ENCODE assay signal across 7 cellular contexts in genomic region chr16:30977502-30977901, GRCh38.
A peak's percentile ranks its signal among the peaks of the same experiment; 100 is the strongest.
DNase-seq lines count a peak whose midpoint lies in the region; ATAC-seq lines count a peak whose summit lies in the region.
"Had no signal": no experiment of that assay in that cellular context is flagged by ENCODE, and none has a peak within 500 bp of the region (broad histone marks: within the 10 kb centered on the region; RNA-seq: fewer than 3 reads in every experiment).

No MANE protein-coding gene starts in this region.

- ATAC-seq in activated naive CD8-positive, alpha-beta T cell treated with anti-CD3 and anti-CD28 coated beads, Interleukin-2, amount 50 U/mL, for 24 hours: peak; percentile 18
- ATAC-seq in stimulated activated naive B cell treated with anti-CD40 and anti-IgM and Interleukin-4, amounts not matched to agents 10 μg/mL and 1 μg/mL and 100 μg/mL, for 72 hours (replicated peaks): peak in 1 of 2 donors; percentile 33

- CTCF ChIA-PET in activated naive CD4-positive, alpha-beta T cell treated with anti-CD3 and anti-CD28 coated beads, Interleukin-2, amount 10 ng/mL, durations not matched to agents 7 days and 5 days (lab: Charles Lee): interaction anchor here (1.7 kb wide), 1 partner anchor 165 kb away, joined by 4 read pairs; no protein-coding TSS in a partner anchor

- H3K36me3 Mint-ChIP-seq in activated naive CD4-positive, alpha-beta T cell treated with anti-CD3 and anti-CD28 coated beads, Interleukin-2, amount 10 ng/mL, durations not matched to agents 7 days and 5 days: peaks cover 57% of the 10 kb centered on the region
- H3K36me3 Mint-ChIP-seq in activated naive CD8-positive, alpha-beta T cell treated with anti-CD3 and anti-CD28 coated beads, Interleukin-2, amount 50 U/mL, for 24 hours (ENCODE audit: low read depth): peaks cover 38% of the 10 kb centered on the region
- peaks cover 55 to 58% of the 10 kb centered on the region in 2 donors for H3K36me3 Mint-ChIP-seq in stimulated activated naive B cell treated with anti-CD40 and anti-IgM and Interleukin-4, amounts not matched to agents 10 μg/mL and 1 μg/mL and 100 μg/mL, for 72 hours

- H3K4me1 Mint-ChIP-seq in activated naive CD4-positive, alpha-beta T cell treated with anti-CD3 and anti-CD28 coated beads, Interleukin-2, amount 10 ng/mL, durations not matched to agents 7 days and 5 days: no peaks in the 10 kb centered on the region
- no peaks in the 10 kb centered on the region for H3K4me1 Mint-ChIP-seq in activated naive CD8-positive, alpha-beta T cell treated with anti-CD3 and anti-CD28 coated beads, Interleukin-2, amount 50 U/mL, for 24 hours
- peaks cover 2 to 13% of the 10 kb centered on the region in 2 donors for H3K4me1 Mint-ChIP-seq in stimulated activated naive B cell treated with anti-CD40 and anti-IgM and Interleukin-4, amounts not matched to agents 10 μg/mL and 1 μg/mL and 100 μg/mL, for 72 hours

- H3K4me3 Mint-ChIP-seq in activated naive CD4-positive, alpha-beta T cell treated with anti-CD3 and anti-CD28 coated beads, Interleukin-2, amount 10 ng/mL, durations not matched to agents 7 days and 5 days: no peak overlapping the region
- H3K4me3 Mint-ChIP-seq in activated naive CD8-positive, alpha-beta T cell treated with anti-CD3 and anti-CD28 coated beads, Interleukin-2, amount 50 U/mL, for 24 hours: no peak overlapping the region
- no peak overlapping the region for H3K4me3 Mint-ChIP-seq in stimulated activated naive B cell treated with anti-CD40 and anti-IgM and Interleukin-4, amounts not matched to agents 10 μg/mL and 1 μg/mL and 100 μg/mL, for 72 hours

- H3K9me3 Mint-ChIP-seq in activated naive CD4-positive, alpha-beta T cell treated with anti-CD3 and anti-CD28 coated beads, Interleukin-2, amount 10 ng/mL, durations not matched to agents 7 days and 5 days: no peaks in the 10 kb centered on the region
- H3K9me3 Mint-ChIP-seq in activated naive CD8-positive, alpha-beta T cell treated with anti-CD3 and anti-CD28 coated beads, Interleukin-2, amount 50 U/mL, for 24 hours: no peaks in the 10 kb centered on the region
- no peaks in the 10 kb centered on the region for H3K9me3 Mint-ChIP-seq in stimulated activated naive B cell treated with anti-CD40 and anti-IgM and Interleukin-4, amounts not matched to agents 10 μg/mL and 1 μg/mL and 100 μg/mL, for 72 hours

- H3K27me3 Mint-ChIP-seq in activated naive CD4-positive, alpha-beta T cell treated with anti-CD3 and anti-CD28 coated beads, Interleukin-2, amount 10 ng/mL, durations not matched to agents 7 days and 5 days: no peaks in the 10 kb centered on the region
- H3K27me3 Mint-ChIP-seq in activated naive CD8-positive, alpha-beta T cell treated with anti-CD3 and anti-CD28 coated beads, Interleukin-2, amount 50 U/mL, for 24 hours: no peaks in the 10 kb centered on the region
- H3K27me3 Mint-ChIP-seq in stimulated activated naive B cell treated with anti-CD40 and anti-IgM and Interleukin-4, amounts not matched to agents 10 μg/mL and 1 μg/mL and 100 μg/mL, for 72 hours: no peaks in the 10 kb centered on the region

- peak overlapping the region; percentile 16 for H3K27ac Mint-ChIP-seq in activated naive CD4-positive, alpha-beta T cell treated with anti-CD3 and anti-CD28 coated beads, Interleukin-2, amount 10 ng/mL, durations not matched to agents 7 days and 5 days
- H3K27ac Mint-ChIP-seq in activated naive CD8-positive, alpha-beta T cell treated with anti-CD3 and anti-CD28 coated beads, Interleukin-2, amount 50 U/mL, for 24 hours: no peak overlapping the region
- peak overlapping the region; percentile 71 for H3K27ac Mint-ChIP-seq in stimulated activated naive B cell treated with anti-CD40 and anti-IgM and Interleukin-4, amounts not matched to agents 10 μg/mL and 1 μg/mL and 100 μg/mL, for 72 hours

- DNase-seq in activated naive CD4-positive, alpha-beta T cell treated with anti-CD3 and anti-CD28 coated beads, Interleukin-2, amount 10 ng/mL, durations not matched to agents 7 days and 5 days: peak; percentile 41
- no peak for DNase-seq in activated naive CD4-positive, alpha-beta T cell treated with Interleukin-2 at 50 U/mL for 16 hours
- peak; percentile 26 for DNase-seq in activated naive CD8-positive, alpha-beta T cell treated with anti-CD3 and anti-CD28 coated beads, Interleukin-2, amount 50 U/mL, for 24 hours
- DNase-seq in stimulated activated naive B cell treated with anti-CD40 and anti-IgM and Interleukin-4, amounts not matched to agents 10 μg/mL and 1 μg/mL and 100 μg/mL, for 72 hours: no peak
- no peak for DNase-seq in activated CD4-positive, CD25-positive, alpha-beta regulatory T cell treated with anti-CD3 and anti-CD28 coated beads, Interleukin-2, amount 50 U/mL, for 72 hours
- no peak for DNase-seq in putamen (ENCODE audit: low spot score)
- DNase-seq: NCI-H1930 had no signal

Comparison
In these comparisons a context has a peak if more than half of its experiments do, and no peak if none do; other contexts are left out.
1. DNase-seq: peak in activated naive CD4-positive, alpha-beta T cell treated with anti-CD3 and anti-CD28 coated beads, Interleukin-2, amount 10 ng/mL, durations not matched to agents 7 days and 5 days (single experiment) and activated naive CD8-positive, alpha-beta T cell treated with anti-CD3 and anti-CD28 coated beads, Interleukin-2, amount 50 U/mL, for 24 hours (single experiment); none in activated naive CD4-positive, alpha-beta T cell treated with Interleukin-2 at 50 U/mL for 16 hours (single experiment), stimulated activated naive B cell treated with anti-CD40 and anti-IgM and Interleukin-4, amounts not matched to agents 10 μg/mL and 1 μg/mL and 100 μg/mL, for 72 hours (single experiment), activated CD4-positive, CD25-positive, alpha-beta regulatory T cell treated with anti-CD3 and anti-CD28 coated beads, Interleukin-2, amount 50 U/mL, for 72 hours (single experiment) and putamen (single experiment).